ENCODE assay signal across 14 cellular contexts in genomic region chr17:17170346-17170976, GRCh38. TPM values are rescaled to one million over a fixed set of nuclear protein-coding genes. Genes with fewer than 3 reads are reported as not detected.
DNase-seq lines count a peak whose midpoint lies in the region; ATAC-seq and TF ChIP-seq lines count a peak whose summit lies in the region.
"Had no signal": no experiment of that assay in that cellular context is flagged by ENCODE, and none has a peak within 500 bp of the region (broad histone marks: within the 10 kb centered on the region; RNA-seq: fewer than 3 reads in every experiment).

No MANE protein-coding gene starts in this region.

- CTCF ChIA-PET in AG04449 (lab: Yijun Ruan, JAX), result interaction anchor here (1.2 to 1.5 kb wide), 2 partner anchors 170 to 177 kb away, joined by 3 read pairs; no protein-coding TSS in a partner anchor
- CTCF ChIA-PET in CD4-positive, alpha-beta T cell (lab: Charles Lee), result interaction anchor here (0.7 kb wide), 1 partner anchor 25 kb away, joined by 4 read pairs; no protein-coding TSS in a partner anchor

- peak overlapping the region; percentile 99 for H3K27ac Mint-ChIP-seq in CD4-positive, alpha-beta T cell
- H3K27ac Mint-ChIP-seq in activated T-helper 17 cell treated with anti-CD3 and anti-CD28 coated beads, Interleukin-2, amount 50 U/mL, for 72 hours, result peak overlapping the region; percentile 85
- H3K27ac Mint-ChIP-seq in glutamatergic neuron (ENCODE audit: unreplicated experiment), result peak overlapping the region; percentile 62

- peaks cover 53% of the 10 kb centered on the region for H3K4me1 Mint-ChIP-seq in CD4-positive, alpha-beta T cell (ENCODE audit: low read depth)
- H3K4me1 Mint-ChIP-seq in activated T-helper 17 cell treated with anti-CD3 and anti-CD28 coated beads, Interleukin-2, amount 50 U/mL, for 72 hours, result peaks cover 44% of the 10 kb centered on the region
- peaks cover 21% of the 10 kb centered on the region for H3K4me1 Mint-ChIP-seq in glutamatergic neuron (ENCODE audit: low read depth, unreplicated experiment)

- no peaks in the 10 kb centered on the region for H3K27me3 Mint-ChIP-seq in CD4-positive, alpha-beta T cell
- no peaks in the 10 kb centered on the region for H3K27me3 Mint-ChIP-seq in activated T-helper 17 cell treated with anti-CD3 and anti-CD28 coated beads, Interleukin-2, amount 50 U/mL, for 72 hours
- H3K27me3 Mint-ChIP-seq in glutamatergic neuron (ENCODE audit: unreplicated experiment), result peaks cover 19% of the 10 kb centered on the region

- H3K27me3 ChIP-seq in CD4-positive, alpha-beta T cell (ENCODE audit: control insufficient read depth, insufficient read depth, low read length), result no peaks in the 10 kb centered on the region
- H3K27me3 ChIP-seq: BE2C, neutrophil had no signal

- no peak for ATAC-seq in CD4-positive, alpha-beta T cell (ENCODE audit: poor library complexity)
- peak; percentile 45 for ATAC-seq in activated T-helper 17 cell treated with anti-CD3 and anti-CD28 coated beads, Interleukin-2, amount 50 U/mL, for 72 hours (replicated peaks)
- ATAC-seq in HG03521 (IDR thresholded peaks at IDR 0.05; ENCODE audit: unreplicated experiment), result no peak
- no peak for ATAC-seq in GM21528 (IDR thresholded peaks at IDR 0.05; ENCODE audit: low FRiP score, unreplicated experiment)
- ATAC-seq: K562 had no signal

- H3K9me3 ChIP-seq in CD4-positive, alpha-beta T cell (ENCODE audit: control insufficient read depth, low read length), result no peaks in the 10 kb centered on the region
- H3K9me3 ChIP-seq: BE2C, neutrophil had no signal

- DNase-seq in AG04449 (ENCODE audit: low read depth, low spot score) (peak; percentile 26), glutamatergic neuron (no peak), NCI-H146 (lab: John Stamatoyannopoulos, UW) (no peak), ureter (ENCODE audit: low spot score) (no peak)
- DNase-seq in CD4-positive, alpha-beta T cell, result no peak
- DNase-seq: BE2C, cortex of kidney, DMS79 treated with DMSO at 0.1 percent for 48 hours, WERI-Rb-1 had no signal

- no peak overlapping the region for H3K4me3 ChIP-seq in AG04449 (ENCODE audit: low read depth, low read length)
- H3K4me3 ChIP-seq: K562 had no signal

- intact Hi-C loops in CD4-positive, alpha-beta T cell (cut with DNase I, micrococcal nuclease), result no loop called here

- no peak overlapping the region for H3K4me3 Mint-ChIP-seq in CD4-positive, alpha-beta T cell
- H3K4me3 Mint-ChIP-seq in activated T-helper 17 cell treated with anti-CD3 and anti-CD28 coated beads, Interleukin-2, amount 50 U/mL, for 72 hours, result peak overlapping the region; percentile 48
- H3K4me3 Mint-ChIP-seq in glutamatergic neuron (ENCODE audit: unreplicated experiment), result no peak overlapping the region

- no peaks in the 10 kb centered on the region for H3K9me3 Mint-ChIP-seq in CD4-positive, alpha-beta T cell
- H3K9me3 Mint-ChIP-seq in activated T-helper 17 cell treated with anti-CD3 and anti-CD28 coated beads, Interleukin-2, amount 50 U/mL, for 72 hours, result no peaks in the 10 kb centered on the region
- H3K9me3 Mint-ChIP-seq in glutamatergic neuron (ENCODE audit: unreplicated experiment), result peaks cover 29% of the 10 kb centered on the region

- H3K36me3 Mint-ChIP-seq in CD4-positive, alpha-beta T cell (ENCODE audit: low read depth), result peaks cover 79% of the 10 kb centered on the region
- H3K36me3 Mint-ChIP-seq in activated T-helper 17 cell treated with anti-CD3 and anti-CD28 coated beads, Interleukin-2, amount 50 U/mL, for 72 hours (ENCODE audit: low read depth), result peaks cover 81% of the 10 kb centered on the region
- peaks cover 9% of the 10 kb centered on the region for H3K36me3 Mint-ChIP-seq in glutamatergic neuron (ENCODE audit: unreplicated experiment)

- POLR2A ChIA-PET in AG04449 (lab: Yijun Ruan, JAX), result no interaction called here
- POLR2A ChIA-PET in CD4-positive, alpha-beta T cell (lab: Charles Lee), result interaction anchor here (3.6 kb wide), 1 partner anchor 11 kb away, joined by 12 read pairs; no protein-coding TSS in a partner anchor

- peak overlapping the region; percentile 7 for H3K27ac ChIP-seq in CD4-positive, alpha-beta T cell (ENCODE audit: low read depth, low read length)
- H3K27ac ChIP-seq: neutrophil, WERI-Rb-1 had no signal

- no peak for TF ChIP-seq CTCF in AG04449 (IDR thresholded peaks at IDR 0.05; ENCODE audit: insufficient read depth, low read length, missing control alignments)
- TF ChIP-seq CTCF in CD4-positive, alpha-beta T cell (IDR thresholded peaks at IDR 0.05), result no peak
- no peak for TF ChIP-seq CTCF in glutamatergic neuron (IDR thresholded peaks at IDR 0.05; ENCODE audit: partially characterized antibody, unreplicated experiment)

RNA-seq across cellular contexts. Expression of gene PLD6, which starts 35.7 kb away (rescaled TPM):
- total RNA-seq in CD4-positive, alpha-beta T cell, result 1 to 10 TPM; 7.1 to 7.5 TPM
- total RNA-seq in activated T-helper 17 cell treated with anti-CD3 and anti-CD28 coated beads, Interleukin-2, amount 50 U/mL, for 72 hours, result 10 to 100 TPM; 20.6 to 24.5 TPM
- total RNA-seq in glutamatergic neuron (ENCODE audit: unreplicated experiment) (1.1 TPM), ureter (4.9 TPM)
